In the genomic region with DNA sequence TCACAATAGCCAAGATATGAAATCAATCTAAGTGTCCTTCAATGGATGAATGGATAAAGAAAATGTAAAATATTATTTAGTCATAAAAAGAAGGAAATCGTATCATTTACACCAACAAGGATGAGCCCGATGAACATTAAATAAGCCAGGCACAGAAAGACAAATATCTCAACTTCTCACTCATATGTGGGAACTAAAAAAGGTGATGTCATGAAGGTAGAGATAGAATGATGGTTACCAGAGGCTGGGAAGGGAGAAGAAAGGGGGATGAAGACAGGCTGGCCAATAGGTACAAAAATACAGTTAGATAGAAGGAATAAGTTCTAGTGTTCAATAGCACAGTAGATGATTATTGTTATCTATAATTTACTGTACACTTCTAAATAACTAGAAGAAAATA, we compare ENCODE assay signal across 7 cellular contexts.
"Had no signal": no experiment of that assay in that cellular context is flagged by ENCODE, and none has a peak within 500 bp of the region (broad histone marks: within the 10 kb centered on the region; RNA-seq: fewer than 3 reads in every experiment).

No MANE protein-coding gene starts in this region.

- H3K9ac ChIP-seq: KMS-11 had no signal

- DNase-seq: IMR-90, KBM-7, KG1 had no signal

- H3K4me2 ChIP-seq: KMS-11 had no signal

- H3K27ac ChIP-seq: HL-60, KMS-11 had no signal

- FAIRE-seq: HTR-8/SVneo, K562 had no signal

- H3K4me3 ChIP-seq: K562 had no signal

- ATAC-seq: K562 had no signal
